Comparison of ENCODE assay signal across 8 cellular contexts in genomic region chr16:50025544-50025931, GRCh38. TPM values are rescaled to one million over a fixed set of nuclear protein-coding genes. Genes with fewer than 3 reads are reported as not detected.
A peak's percentile ranks its signal among the peaks of the same experiment; 100 is the strongest.
DNase-seq lines count a peak whose midpoint lies in the region; ATAC-seq and TF ChIP-seq lines count a peak whose summit lies in the region.

No MANE protein-coding gene starts in this region.

- H3K27ac Mint-ChIP-seq in central memory CD8-positive, alpha-beta T cell (ENCODE audit: low read depth), result peak overlapping the region; percentile 80

- peak overlapping the region; percentile 71 for H3K27ac ChIP-seq in substantia nigra (ENCODE audit: low read depth, low read length, poor library complexity, severe bottlenecking)

- ATAC-seq in HG02981 (IDR thresholded peaks at IDR 0.05; ENCODE audit: unreplicated experiment), result peak; percentile 9
- peak; percentile 35 for ATAC-seq in SK-N-SH treated with all-trans-retinoic acid at 6 μM for 48 hours
- ATAC-seq in central memory CD8-positive, alpha-beta T cell (replicated peaks; ENCODE audit: extremely low read depth, poor library complexity, severe bottlenecking), result peak; percentile 20

- DNase-seq in DMS79 treated with DMSO at 0.1 percent for 48 hours (lab: John Stamatoyannopoulos, UW) (peak; percentile 23), DMS79 (lab: John Stamatoyannopoulos, UW) (no peak), lung microvascular endothelial cell (ENCODE audit: low read depth in 2 of 2) (peak; percentile 16 to 18), substantia nigra (lab: John Stamatoyannopoulos, UW) (peak in 3 of 49 donors; percentile 21 to 39 (median 35)), NCI-H2171 treated with DMSO at 0.1 percent for 48 hours (lab: John Stamatoyannopoulos, UW) (no peak)
- DNase-seq in central memory CD8-positive, alpha-beta T cell (ENCODE audit: low spot score in 2 of 2), result peak in 1 of 2 donors; percentile 20

- H3K4me3 Mint-ChIP-seq in central memory CD8-positive, alpha-beta T cell, result peak overlapping the region; percentile 94

- no peaks in the 10 kb centered on the region for H3K27me3 Mint-ChIP-seq in central memory CD8-positive, alpha-beta T cell

- peaks cover 21% of the 10 kb centered on the region for H3K4me1 Mint-ChIP-seq in central memory CD8-positive, alpha-beta T cell

- peaks cover 20% of the 10 kb centered on the region for H3K36me3 Mint-ChIP-seq in central memory CD8-positive, alpha-beta T cell (ENCODE audit: insufficient read depth)

- no peaks in the 10 kb centered on the region for H3K9me3 Mint-ChIP-seq in central memory CD8-positive, alpha-beta T cell

TF ChIP-seq in SK-N-SH treated with all-trans-retinoic acid at 6 μM for 48 hours, 23 proteins besides CTCF, POLR2A, EP300 and RAD21:
- TF ChIP-seq GLIS3 (CRISPR knock-in tag; IDR thresholded peaks at IDR 0.05) (no peak), CSRNP3 (CRISPR knock-in tag; IDR thresholded peaks at IDR 0.05) (no peak), PPARA (CRISPR knock-in tag; IDR thresholded peaks at IDR 0.05; ENCODE audit: borderline replicate concordance) (no peak), SNAI2 (CRISPR knock-in tag; IDR thresholded peaks at IDR 0.05) (no peak), ESRRG (CRISPR knock-in tag; IDR thresholded peaks at IDR 0.05) (no peak), TOX (CRISPR knock-in tag; IDR thresholded peaks at IDR 0.05; ENCODE audit: borderline replicate concordance) (no peak), ZFP30 (CRISPR knock-in tag; IDR thresholded peaks at IDR 0.05) (no peak), RARB (CRISPR knock-in tag; IDR thresholded peaks at IDR 0.05) (no peak), ZNF565 (CRISPR knock-in tag; conservative IDR thresholded peaks at IDR 0.05; ENCODE audit: low read depth) (no peak), CREB5 (CRISPR knock-in tag; IDR thresholded peaks at IDR 0.05; ENCODE audit: low read depth) (no peak), ZNF8 (CRISPR knock-in tag; IDR thresholded peaks at IDR 0.05) (no peak), CSDC2 (CRISPR knock-in tag; IDR thresholded peaks at IDR 0.05) (no peak), ZNF70 (CRISPR knock-in tag; IDR thresholded peaks at IDR 0.05) (no peak), POU6F1 (CRISPR knock-in tag; IDR thresholded peaks at IDR 0.05; ENCODE audit: borderline replicate concordance, low read depth) (no peak), OSR1 (CRISPR knock-in tag; IDR thresholded peaks at IDR 0.05) (no peak)

RNA-seq across cellular contexts. Expression of gene CNEP1R1, which starts 0.5 kb away (rescaled TPM):
- 20.9 and 26.6 TPM in 2 replicates for total RNA-seq in lung microvascular endothelial cell

RNA-seq across cellular contexts. Expression of gene HEATR3, which starts 40.2 kb away (rescaled TPM):
- total RNA-seq in lung microvascular endothelial cell, result 20.0 and 24.6 TPM in 2 replicates

Comparison
In these comparisons a context has a peak if more than half of its experiments do, and no peak if none do; other contexts are left out.
1. DNase-seq: peak in DMS79 treated with DMSO at 0.1 percent for 48 hours (single experiment) and lung microvascular endothelial cell (2 of 2); none in DMS79 (single experiment) and NCI-H2171 treated with DMSO at 0.1 percent for 48 hours (single experiment).
2. Peak in every context shown above with its lines, with median percentiles within 50 percentile points of each other: ATAC-seq.